Comparison of ENCODE assay signal across 24 cellular contexts in the genomic region with DNA sequence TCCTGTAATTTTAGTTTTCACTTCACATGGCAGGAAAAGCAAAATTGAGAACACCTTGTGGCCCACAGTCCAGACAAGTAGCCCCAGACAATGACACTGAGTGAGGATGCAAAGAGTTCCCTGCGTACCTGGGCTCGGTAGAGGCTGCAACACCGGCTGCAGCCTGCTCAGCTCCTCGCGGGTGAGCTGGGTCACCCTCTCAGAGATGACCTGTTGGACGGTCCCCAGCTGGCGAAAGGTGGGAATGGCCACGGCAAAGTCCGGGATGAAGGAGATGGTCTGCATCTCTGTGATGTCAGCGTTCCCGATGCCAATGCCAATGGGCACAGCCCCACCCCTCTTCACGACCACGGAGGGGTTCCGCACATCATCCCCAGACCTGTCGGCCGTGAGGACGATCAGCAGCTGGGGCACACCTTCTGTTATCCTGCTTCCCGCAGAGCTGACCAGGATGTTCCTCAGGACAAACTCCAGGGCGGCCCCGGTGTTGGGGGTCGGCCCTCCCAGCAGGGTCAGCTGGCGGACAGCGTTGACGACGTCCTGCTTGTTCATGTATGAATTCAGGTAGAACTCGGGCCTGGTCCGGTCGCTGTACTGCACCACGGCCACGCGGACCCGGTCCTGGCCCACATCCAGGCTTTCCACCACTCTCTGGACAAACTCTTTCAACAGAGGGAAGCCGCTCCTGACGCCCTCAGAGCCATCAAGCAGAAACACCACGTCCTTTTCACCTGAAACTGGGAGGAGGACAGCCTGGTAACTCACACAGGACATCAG. TPM values are rescaled to one million over a fixed set of nuclear protein-coding genes. Genes with fewer than 3 reads are reported as not detected.
"Had no signal": no experiment of that assay in that cellular context is flagged by ENCODE, and none has a peak within 500 bp of the region (broad histone marks: within the 10 kb centered on the region; RNA-seq: fewer than 3 reads in every experiment).

No MANE protein-coding gene starts in this region.

- DNase-seq: activated CD4-positive, alpha-beta T cell treated with anti-CD3 and anti-CD28 coated beads for 48 hours; activated CD4-positive, alpha-beta T cell treated with anti-CD3 and anti-CD28 coated beads, Interleukin-2, amount 50 U/mL, for 48 hours; activated CD8-positive, alpha-beta memory T cell treated with anti-CD3 and anti-CD28 coated beads for 24 hours; activated gamma-delta T cell; activated naive CD4-positive, alpha-beta T cell treated with anti-CD3 and anti-CD28 coated beads, Interleukin-2, amount 50 U/mL, for 16 hours; activated T-cell treated with anti-CD3 and anti-CD28 coated beads, Interleukin-2, amount 50 U/mL, for 24 hours; amygdala; central memory CD4-positive, alpha-beta T cell; effector CD4-positive, alpha-beta T cell; glutamatergic neuron; left cardiac atrium; left ventricle myocardium superior; naive thymus-derived CD4-positive, alpha-beta T cell; right cardiac atrium; stimulated activated CD4-positive, alpha-beta T cell treated with anti-CD3 and anti-CD28 coated beads, Interleukin-12 subunit alpha, Interleukin-12 subunit beta, amount 100 ng/mL, for 4 hours; stimulated activated CD4-positive, alpha-beta T cell treated with anti-CD3 and anti-CD28 coated beads, Interleukin-4, amount 100 ng/mL, for 1 hour; stimulated activated naive CD8-positive, alpha-beta T cell treated with anti-CD3 and anti-CD28 coated beads, Interleukin-15, Interleukin-2, amounts not matched to agents 100 U/mL and 50 U/mL, for 24 hours; T-helper 1 cell; trophoblast cell had no signal

- H3K9me3 ChIP-seq: thoracic aorta had no signal

- H3K4me3 ChIP-seq: thoracic aorta had no signal

- FAIRE-seq: endometrium, frontal cortex, keratinocyte had no signal

- H3K27ac ChIP-seq: epithelial cell of prostate, thoracic aorta had no signal

- ATAC-seq: left cardiac atrium; left ventricle myocardium superior; naive thymus-derived CD4-positive, alpha-beta T cell; right cardiac atrium; stimulated activated naive CD8-positive, alpha-beta T cell treated with anti-CD3 and anti-CD28 coated beads, Interleukin-15, Interleukin-2, amounts not matched to agents 100 U/mL and 50 U/mL, for 24 hours had no signal

RNA-seq across cellular contexts. Expression of gene COL6A3, which starts 39.5 kb away (rescaled TPM):
- polyA plus RNA-seq: keratinocyte had no signal
